19 cellular contexts compared by ENCODE assay signal in genomic region chr1:185926562-185926961, GRCh38.
DNase-seq lines count a peak whose midpoint lies in the region; ATAC-seq, FAIRE-seq and TF ChIP-seq lines count a peak whose summit lies in the region.
"Had no signal": no experiment of that assay in that cellular context is flagged by ENCODE, and none has a peak within 500 bp of the region (broad histone marks: within the 10 kb centered on the region; RNA-seq: fewer than 3 reads in every experiment).

No MANE protein-coding gene starts in this region.

- no peaks in the 10 kb centered on the region for H4K20me1 ChIP-seq in Karpas-422 (ENCODE audit: insufficient read depth, low read depth, low read length)

- H3K4me1 ChIP-seq in A549: peaks cover 16% of the 10 kb centered on the region
- peaks cover 0 to 13% of the 10 kb centered on the region in 2 donors for H3K4me1 ChIP-seq in ascending aorta
- peaks cover 4 to 10% of the 10 kb centered on the region in 2 donors for H3K4me1 ChIP-seq in left lung
- H3K4me1 ChIP-seq in Karpas-422 (ENCODE audit: low read length): peaks cover 9% of the 10 kb centered on the region

- H3K79me2 ChIP-seq in Karpas-422 (ENCODE audit: low read length): no peaks in the 10 kb centered on the region

- H3K36me3 ChIP-seq in ascending aorta (no peaks in the 10 kb centered on the region), left lung (no peaks in the 10 kb centered on the region), Karpas-422 (ENCODE audit: insufficient read depth, low read length) (no peaks in the 10 kb centered on the region)

- intact Hi-C loops in ascending aorta (cut with DNase I) (no loop called here), left lung (cut with DNase I) (no loop called here)

- H3K9me3 ChIP-seq in A549: no peaks in the 10 kb centered on the region
- no peaks in the 10 kb centered on the region for H3K9me3 ChIP-seq in ascending aorta
- H3K9me3 ChIP-seq in left lung: no peaks in the 10 kb centered on the region
- no peaks in the 10 kb centered on the region for H3K9me3 ChIP-seq in Karpas-422 (ENCODE audit: low read length)

- WGBS in A549 (ENCODE audit: missing lambda C conversion rate): 4% methylated on average over 3 of the region's 3 CpGs

- H3K4me3 ChIP-seq in A549: no peak overlapping the region
- H3K4me3 ChIP-seq in ascending aorta: no peak overlapping the region
- H3K4me3 ChIP-seq in left lung: no peak overlapping the region
- H3K4me3 ChIP-seq in Karpas-422 (ENCODE audit: low read length): no peak overlapping the region

- H3K27ac ChIP-seq in A549: peak overlapping the region in 1 of 2 experiments; percentile 55; a peak in 2 of 6 replicates
- H3K27ac ChIP-seq in ascending aorta: peak overlapping the region; percentile 63 to 67
- peak overlapping the region; percentile 2 to 40 for H3K27ac ChIP-seq in left lung
- no peak overlapping the region for H3K27ac ChIP-seq in Karpas-422 (ENCODE audit: low read length)

- TF ChIP-seq RAD21 in A549 (conservative IDR thresholded peaks at IDR 0.05 in 1 of 2, IDR thresholded peaks at IDR 0.05 in 1 of 2): no peak; a peak in 1 of 5 replicates

- no peak for TF ChIP-seq POLR2A in A549 (IDR thresholded peaks at IDR 0.05; ENCODE audit: low read length)

- TF ChIP-seq CTCF in A549 (IDR thresholded peaks at IDR 0.05) (no peak), ascending aorta (IDR thresholded peaks at IDR 0.05) (no peak), left lung (IDR thresholded peaks at IDR 0.05) (no peak)

- H3K9me2 ChIP-seq in Karpas-422 (replicated peaks; ENCODE audit: insufficient read depth, low read length): no peaks in the 10 kb centered on the region

- H3K9ac ChIP-seq in Karpas-422 (ENCODE audit: low read length): no peak overlapping the region

- POLR2A ChIA-PET in A549 (lab: Yijun Ruan, JAX): no interaction called here

- peak; percentile 34 to 35; a peak in 2 of 5 replicates for TF ChIP-seq EP300 in A549 (IDR thresholded peaks at IDR 0.05)

- peak in 1 of 2 experiments; percentile 77 for DNase-seq in A549 (ENCODE audit: low read depth in 1 of 2, low spot score in 1 of 2)
- peak; percentile 35 for DNase-seq in EH (ENCODE audit: low read depth)
- no peak for DNase-seq in ascending aorta (ENCODE audit: low spot score in 2 of 2)
- DNase-seq in left lung: no peak
- no peak for DNase-seq in Karpas-422
- DNase-seq in GF-D8 (lab: John Stamatoyannopoulos, UW): no peak
- DNase-seq: activated CD4-positive, alpha-beta T cell treated with anti-CD3 and anti-CD28 coated beads, Interleukin-2, amount 50 U/mL, for 48 hours; activated T-cell treated with anti-CD3 and anti-CD28 coated beads, Interleukin-2, amount 50 U/mL, for 48 hours; cortex of kidney; hypothalamus; left colon; MV-4-11; NCI-H2171; stimulated activated CD4-positive, alpha-beta T cell treated with anti-CD3 and anti-CD28 coated beads, Interleukin-2, amount 100 ng/mL, for 24 hours; stimulated activated CD8-positive, alpha-beta memory T cell treated with anti-CD3 and anti-CD28 coated beads, Interleukin-4, amount 100 ng/mL, for 48 hours had no signal

- CTCF ChIA-PET in A549 (lab: Yijun Ruan, JAX): no interaction called here

- H2AFZ ChIP-seq in Karpas-422 (ENCODE audit: low read length): no peak overlapping the region

- H3K4me2 ChIP-seq in A549: peak overlapping the region; percentile 49
- no peak overlapping the region for H3K4me2 ChIP-seq in Karpas-422 (ENCODE audit: low read depth, low read length, poor library complexity, severe bottlenecking)

- H3K27me3 ChIP-seq in ascending aorta (no peaks in the 10 kb centered on the region), left lung (no peaks in the 10 kb centered on the region), Karpas-422 (ENCODE audit: low read length) (no peaks in the 10 kb centered on the region)

- no peak for FAIRE-seq in A549 (lab: Jason Lieb, UNC)
- FAIRE-seq: GM18507 had no signal

- ATAC-seq in A549: peak; percentile 72 to 98
- ATAC-seq in left lung: peak; percentile 23
- no peak for ATAC-seq in HG02973 (IDR thresholded peaks at IDR 0.05; ENCODE audit: unreplicated experiment)
- no peak for ATAC-seq in GM18868 (IDR thresholded peaks at IDR 0.05; ENCODE audit: unreplicated experiment)
- ATAC-seq: left colon; natural killer cell treated with Interleukin-12 subunit alpha and Interleukin-12 subunit beta and Interleukin-15 and Interleukin-18, amount 100 ng/mL, for 72 hours had no signal

TF ChIP-seq in A549, 52 proteins besides CTCF, POLR2A, EP300 and RAD21:
- no peak for TF ChIP-seq POLR2AphosphoS2 (conservative IDR thresholded peaks at IDR 0.05; ENCODE audit: low read length)
- TF ChIP-seq FOSL2 (IDR thresholded peaks at IDR 0.05): no peak
- peak; percentile 37; the same call in 1 of the 2 replicates for TF ChIP-seq FOSL2 (CRISPR knock-in tag; IDR thresholded peaks at IDR 0.05)
- TF ChIP-seq CEBPB (IDR thresholded peaks at IDR 0.05): peak; percentile 33 to 57; a peak in 3 of 4 replicates
- TF ChIP-seq RARB (CRISPR knock-in tag; IDR thresholded peaks at IDR 0.05): no peak
- TF ChIP-seq JUNB (IDR thresholded peaks at IDR 0.05): 0 out of 2 replicates have a peak, but pooled peaks have one; percentile 24

Comparison
In these comparisons a context has a peak if more than half of its experiments do, and no peak if none do; other contexts are left out.
1. ATAC-seq: peak in A549 (2 of 2) and left lung (single experiment); none in HG02973 (single experiment) and GM18868 (single experiment).